Comparison of ENCODE assay signal across 1 cellular context in genomic region chr17:44191389-44191788, GRCh38.
TF ChIP-seq lines count a peak whose summit lies in the region.

No MANE protein-coding gene starts in this region.

TF ChIP-seq in H1, 55 proteins besides CTCF, POLR2A, EP300 and RAD21:
- TF ChIP-seq SIN3A (conservative IDR thresholded peaks at IDR 0.05 in 1 of 2, IDR thresholded peaks at IDR 0.05 in 1 of 2; ENCODE audit: low read depth in 1 of 2, low read length in 2 of 2) (no peak), HDAC2 (IDR thresholded peaks at IDR 0.05; ENCODE audit: borderline replicate concordance in 1 of 2, low read depth in 2 of 2, low read length in 2 of 2) (no peak), TBP (IDR thresholded peaks at IDR 0.05; ENCODE audit: low read depth, low read length) (no peak), BACH1 (IDR thresholded peaks at IDR 0.05; ENCODE audit: low read length) (no peak), ASH2L (IDR thresholded peaks at IDR 0.05; ENCODE audit: low read length) (no peak), SP2 (IDR thresholded peaks at IDR 0.05; ENCODE audit: low read length) (no peak), ATF2 (IDR thresholded peaks at IDR 0.05; ENCODE audit: low read length) (no peak)
